In genomic region chr11:130945945-130946344, GRCh38 we compare ENCODE assay signal across 12 cellular contexts. TPM values are rescaled to one million over a fixed set of nuclear protein-coding genes. Genes with fewer than 3 reads are reported as not detected.
A peak's percentile ranks its signal among the peaks of the same experiment; 100 is the strongest.
DNase-seq lines count a peak whose midpoint lies in the region; ATAC-seq, FAIRE-seq and TF ChIP-seq lines count a peak whose summit lies in the region.
"Had no signal": no experiment of that assay in that cellular context is flagged by ENCODE, and none has a peak within 500 bp of the region (broad histone marks: within the 10 kb centered on the region; RNA-seq: fewer than 3 reads in every experiment).

No MANE protein-coding gene starts in this region.

- intact Hi-C loops in dorsolateral prefrontal cortex (cut with DNase I) = no loop called here

- no peak overlapping the region for H3K4me3 ChIP-seq in dorsolateral prefrontal cortex

- H3K27ac ChIP-seq in dorsolateral prefrontal cortex = no peak overlapping the region
- H3K27ac ChIP-seq: 22Rv1, KMS-11 had no signal

- peaks cover 0 to 5% (median 0%) of the 10 kb centered on the region in 45 donors for H3K27me3 ChIP-seq in dorsolateral prefrontal cortex

- no peak for TF ChIP-seq CTCF in dorsolateral prefrontal cortex (IDR thresholded peaks at IDR 0.05 in 54 of 56, conservative IDR thresholded peaks at IDR 0.05 in 2 of 56; ENCODE audit: low read depth in 1 of 56, partially characterized antibody in 56 of 56)

- peak; percentile 3 for DNase-seq in activated CD4-positive, alpha-beta T cell treated with anti-CD3 and anti-CD28 coated beads for 48 hours
- no peak for DNase-seq in activated CD4-positive, alpha-beta T cell treated with anti-CD3 and anti-CD28 coated beads, Interleukin-2, amount 50 U/mL, for 4 hours
- DNase-seq in dorsolateral prefrontal cortex = peak in 9 of 10 donors; percentile 4 to 77 (median 61)
- DNase-seq in kidney tubule cell (ENCODE audit: low spot score) = peak; percentile 46
- DNase-seq in urothelium cell line (ENCODE audit: low spot score) = peak; percentile 54
- DNase-seq in NOMO-1 treated with dmso at 0.1 percent for 144 hours (lab: John Stamatoyannopoulos, UW; ENCODE audit: unreplicated experiment) = no peak
- no peak for DNase-seq in left lobe of liver (ENCODE audit: low spot score)
- DNase-seq: activated CD8-positive, alpha-beta memory T cell treated with anti-CD3 and anti-CD28 coated beads, Interleukin-2, amount 50 U/mL, for 48 hours; cortex of kidney had no signal

- no peak for FAIRE-seq in urothelium cell line (lab: Jason Lieb, UNC)

- ATAC-seq in HG02571 (IDR thresholded peaks at IDR 0.05; ENCODE audit: unreplicated experiment) (no peak), left lobe of liver (no peak)

RNA-seq across cellular contexts. Expression of gene SNX19, which starts 29.7 kb away (rescaled TPM):
- total RNA-seq in dorsolateral prefrontal cortex = 100 to 1,000 TPM in 41 of 120 experiments, 10 to 100 TPM in 79; 61.4 to 132 (median 93.3) TPM
- total RNA-seq in left lobe of liver = 33.9 TPM

Comparison
In these comparisons a context has a peak if more than half of its experiments do, and no peak if none do; other contexts are left out.
1. DNase-seq: peak in activated CD4-positive, alpha-beta T cell treated with anti-CD3 and anti-CD28 coated beads for 48 hours (single experiment), dorsolateral prefrontal cortex (9 of 10), kidney tubule cell (single experiment) and urothelium cell line (single experiment); none in activated CD4-positive, alpha-beta T cell treated with anti-CD3 and anti-CD28 coated beads, Interleukin-2, amount 50 U/mL, for 4 hours (0 of 2), NOMO-1 treated with dmso at 0.1 percent for 144 hours (single experiment) and left lobe of liver (single experiment).